Comparison of ENCODE assay signal across 2 cellular contexts in genomic region chr9:95507456-95508241, GRCh38.
TF ChIP-seq lines count a peak whose summit lies in the region.

No MANE protein-coding gene starts in this region.

TF ChIP-seq in IMR-90, 13 proteins besides CTCF, POLR2A, EP300 and RAD21:
- TF ChIP-seq MAZ (IDR thresholded peaks at IDR 0.05; ENCODE audit: borderline replicate concordance, low read depth, low read length) (peak; percentile 35; the same call in 1 of the 2 replicates), CHD1 (IDR thresholded peaks at IDR 0.05; ENCODE audit: low read depth, low read length) (no peak), RFX5 (IDR thresholded peaks at IDR 0.05; ENCODE audit: low read depth, low read length) (no peak)

TF ChIP-seq in SK-N-SH, 30 proteins besides CTCF, POLR2A, EP300 and RAD21:
- peak; percentile 49; the same call in 1 of the 2 replicates for TF ChIP-seq MAX (IDR thresholded peaks at IDR 0.05; ENCODE audit: low read depth)
- TF ChIP-seq ZBTB33 (IDR thresholded peaks at IDR 0.05; ENCODE audit: borderline replicate concordance, low read depth): no peak
- 0 out of 2 replicates have a peak, but pooled peaks have one; percentile 7 for TF ChIP-seq YY1 (IDR thresholded peaks at IDR 0.05; ENCODE audit: low read depth)
- no peak for TF ChIP-seq CHD2 (IDR thresholded peaks at IDR 0.05; ENCODE audit: low read length, partially characterized antibody)
- TF ChIP-seq RXRA (IDR thresholded peaks at IDR 0.05; ENCODE audit: borderline replicate concordance, low read depth): no peak
- TF ChIP-seq ELF1 (IDR thresholded peaks at IDR 0.05): peak; percentile 27; the same call in 1 of the 2 replicates
- TF ChIP-seq TAF1 (IDR thresholded peaks at IDR 0.05; ENCODE audit: borderline replicate concordance, low read depth, low read length): no peak
- no peak for TF ChIP-seq SMC3 (IDR thresholded peaks at IDR 0.05; ENCODE audit: low read depth, low read length)
- TF ChIP-seq SIN3A (IDR thresholded peaks at IDR 0.05; ENCODE audit: borderline replicate concordance, low read depth, low read length): 0 out of 2 replicates have a peak, but pooled peaks have one; percentile 22
- TF ChIP-seq NRF1 (IDR thresholded peaks at IDR 0.05; ENCODE audit: low read depth, low read length): no peak
- TF ChIP-seq FOXM1 (IDR thresholded peaks at IDR 0.05; ENCODE audit: low read depth): 0 out of 2 replicates have a peak, but pooled peaks have one; percentile 11
- peak; percentile 43; the same call in 1 of the 2 replicates for TF ChIP-seq MXI1 (IDR thresholded peaks at IDR 0.05; ENCODE audit: low read depth, low read length)
- 0 out of 2 replicates have a peak, but pooled peaks have one; percentile 8 for TF ChIP-seq JUND (IDR thresholded peaks at IDR 0.05)
- TF ChIP-seq TEAD4 (IDR thresholded peaks at IDR 0.05; ENCODE audit: borderline replicate concordance, insufficient read depth): no peak
- no peak for TF ChIP-seq REST (IDR thresholded peaks at IDR 0.05; ENCODE audit: low read depth, low read length)
- TF ChIP-seq NFIC (IDR thresholded peaks at IDR 0.05; ENCODE audit: borderline replicate concordance): peak; percentile 15; the same call in 1 of the 2 replicates
- TF ChIP-seq RCOR1 (IDR thresholded peaks at IDR 0.05; ENCODE audit: low read length): no peak
